20 cellular contexts compared by ENCODE assay signal in genomic region chr12:13790317-13790716, GRCh38.
DNase-seq lines count a peak whose midpoint lies in the region; ATAC-seq and TF ChIP-seq lines count a peak whose summit lies in the region.
"Had no signal": no experiment of that assay in that cellular context is flagged by ENCODE, and none has a peak within 500 bp of the region (broad histone marks: within the 10 kb centered on the region; RNA-seq: fewer than 3 reads in every experiment).

No MANE protein-coding gene starts in this region.

- intact Hi-C loops in CD8-positive, alpha-beta T cell (cut with DNase I, micrococcal nuclease): no loop called here

- no peaks in the 10 kb centered on the region for H3K9me3 Mint-ChIP-seq in stimulated activated naive B cell treated with anti-CD40 and anti-IgM and Interleukin-4, amounts not matched to agents 10 μg/mL and 1 μg/mL and 100 μg/mL, for 72 hours
- H3K9me3 Mint-ChIP-seq in CD8-positive, alpha-beta T cell: peaks cover 4% of the 10 kb centered on the region
- H3K9me3 Mint-ChIP-seq: GM23338 had no signal

- no peak overlapping the region for H3K27ac ChIP-seq in BLaER1 treated with 17β-estradiol and CSF1 and Interleukin-3, amounts not matched to agents 10 nM and 100 nM
- no peak overlapping the region for H3K27ac ChIP-seq in CD8-positive, alpha-beta T cell (ENCODE audit: low read depth, low read length)
- H3K27ac ChIP-seq: A549, RWPE1 had no signal

- H3K9ac ChIP-seq in BLaER1 treated with 17β-estradiol and CSF1 and Interleukin-3, amounts not matched to agents 10 nM and 100 nM: no peak overlapping the region

- H3K27me3 ChIP-seq in BLaER1 treated with 17β-estradiol and CSF1 and Interleukin-3, amounts not matched to agents 10 nM and 100 nM: no peaks in the 10 kb centered on the region
- no peaks in the 10 kb centered on the region for H3K27me3 ChIP-seq in CD8-positive, alpha-beta T cell (ENCODE audit: insufficient read depth, low read length)

- H3K27ac Mint-ChIP-seq in stimulated activated naive B cell treated with anti-CD40 and anti-IgM and Interleukin-4, amounts not matched to agents 10 μg/mL and 1 μg/mL and 100 μg/mL, for 72 hours: no peak overlapping the region
- no peak overlapping the region for H3K27ac Mint-ChIP-seq in CD8-positive, alpha-beta T cell
- H3K27ac Mint-ChIP-seq: GM23338, H9 had no signal

- no peaks in the 10 kb centered on the region for H3K9me3 ChIP-seq in BLaER1 treated with 17β-estradiol and CSF1 and Interleukin-3, amounts not matched to agents 10 nM and 100 nM (replicated peaks in 1 of 11)
- H3K9me3 ChIP-seq in CD8-positive, alpha-beta T cell (ENCODE audit: low read length): no peaks in the 10 kb centered on the region
- H3K9me3 ChIP-seq: A549 had no signal

- H3K27me3 Mint-ChIP-seq in stimulated activated naive B cell treated with anti-CD40 and anti-IgM and Interleukin-4, amounts not matched to agents 10 μg/mL and 1 μg/mL and 100 μg/mL, for 72 hours: peaks cover 2 to 3% of the 10 kb centered on the region in 2 donors
- peaks cover under 1% of the 10 kb centered on the region for H3K27me3 Mint-ChIP-seq in CD8-positive, alpha-beta T cell (ENCODE audit: low read depth)

- CTCF ChIA-PET in CD8-positive, alpha-beta T cell (lab: Charles Lee): no interaction called here

- H4K20me1 ChIP-seq in BLaER1 treated with 17β-estradiol and CSF1 and Interleukin-3, amounts not matched to agents 10 nM and 100 nM: no peaks in the 10 kb centered on the region

- no peaks in the 10 kb centered on the region for H3K36me3 ChIP-seq in BLaER1 treated with 17β-estradiol and CSF1 and Interleukin-3, amounts not matched to agents 10 nM and 100 nM
- H3K36me3 ChIP-seq in CD8-positive, alpha-beta T cell (ENCODE audit: insufficient read depth, low read length): no peaks in the 10 kb centered on the region

- DNase-seq in RPMI8226 (peak; percentile 22), NCI-H2171 (lab: John Stamatoyannopoulos, UW) (no peak), GM19240 (ENCODE audit: insufficient read length, low spot score) (no peak)
- DNase-seq in stimulated activated naive B cell treated with anti-CD40 and anti-IgM and Interleukin-4, amounts not matched to agents 10 μg/mL and 1 μg/mL and 100 μg/mL, for 72 hours: no peak
- no peak for DNase-seq in CD8-positive, alpha-beta T cell
- DNase-seq: DMS53, H9, NCI-H1092 treated with DMSO at 0.1 percent for 48 hours, NCI-H1436, NCI-H187 treated with DMSO at 0.1 percent for 48 hours, NCI-H446, NCI-H524 treated with DMSO at 0.1 percent for 48 hours, NCI-H774, SHP77 had no signal

- peak; percentile 26 for ATAC-seq in GM19468 (IDR thresholded peaks at IDR 0.05; ENCODE audit: extremely low read depth, unreplicated experiment)
- peak; percentile 55 to 66 for ATAC-seq in stimulated activated naive B cell treated with anti-CD40 and anti-IgM and Interleukin-4, amounts not matched to agents 10 μg/mL and 1 μg/mL and 100 μg/mL, for 72 hours (replicated peaks)
- no peak for ATAC-seq in CD8-positive, alpha-beta T cell
- ATAC-seq: A549, GM23338, K562 had no signal

- POLR2A ChIA-PET in CD8-positive, alpha-beta T cell (lab: Charles Lee): no interaction called here

- H3K4me2 ChIP-seq in BLaER1 treated with 17β-estradiol and CSF1 and Interleukin-3, amounts not matched to agents 10 nM and 100 nM: peak overlapping the region in 7 of 11 experiments; percentile 18 to 60 (median 33); a peak in 12 of 22 replicates
- H3K4me2 ChIP-seq: A549, GM23338 had no signal

- no peak overlapping the region for H3K4me3 ChIP-seq in BLaER1 treated with 17β-estradiol and CSF1 and Interleukin-3, amounts not matched to agents 10 nM and 100 nM
- H3K4me3 ChIP-seq in CD8-positive, alpha-beta T cell (ENCODE audit: low read depth, low read length): no peak overlapping the region
- H3K4me3 ChIP-seq: A549, GM23338, K562 had no signal

- H3K4me3 Mint-ChIP-seq in stimulated activated naive B cell treated with anti-CD40 and anti-IgM and Interleukin-4, amounts not matched to agents 10 μg/mL and 1 μg/mL and 100 μg/mL, for 72 hours: no peak overlapping the region
- H3K4me3 Mint-ChIP-seq in CD8-positive, alpha-beta T cell: no peak overlapping the region
- H3K4me3 Mint-ChIP-seq: GM23338, H9 had no signal

- peaks cover 11 to 19% of the 10 kb centered on the region in 2 donors for H3K4me1 Mint-ChIP-seq in stimulated activated naive B cell treated with anti-CD40 and anti-IgM and Interleukin-4, amounts not matched to agents 10 μg/mL and 1 μg/mL and 100 μg/mL, for 72 hours
- no peaks in the 10 kb centered on the region for H3K4me1 Mint-ChIP-seq in CD8-positive, alpha-beta T cell (ENCODE audit: low read depth)

- peaks cover 0 to 25% (median 19%) of the 10 kb centered on the region in 10 experiments; a peak in 15 of 20 replicates for H3K4me1 ChIP-seq in BLaER1 treated with 17β-estradiol and CSF1 and Interleukin-3, amounts not matched to agents 10 nM and 100 nM
- H3K4me1 ChIP-seq in CD8-positive, alpha-beta T cell (ENCODE audit: insufficient read depth, low read length): no peaks in the 10 kb centered on the region
- H3K4me1 ChIP-seq: A549 had no signal

- TF ChIP-seq CTCF in CD8-positive, alpha-beta T cell (IDR thresholded peaks at IDR 0.05): no peak

- no peaks in the 10 kb centered on the region for H3K36me3 Mint-ChIP-seq in stimulated activated naive B cell treated with anti-CD40 and anti-IgM and Interleukin-4, amounts not matched to agents 10 μg/mL and 1 μg/mL and 100 μg/mL, for 72 hours
- H3K36me3 Mint-ChIP-seq in CD8-positive, alpha-beta T cell: no peaks in the 10 kb centered on the region
